ENCODE assay signal across 9 cellular contexts in the genomic region with DNA sequence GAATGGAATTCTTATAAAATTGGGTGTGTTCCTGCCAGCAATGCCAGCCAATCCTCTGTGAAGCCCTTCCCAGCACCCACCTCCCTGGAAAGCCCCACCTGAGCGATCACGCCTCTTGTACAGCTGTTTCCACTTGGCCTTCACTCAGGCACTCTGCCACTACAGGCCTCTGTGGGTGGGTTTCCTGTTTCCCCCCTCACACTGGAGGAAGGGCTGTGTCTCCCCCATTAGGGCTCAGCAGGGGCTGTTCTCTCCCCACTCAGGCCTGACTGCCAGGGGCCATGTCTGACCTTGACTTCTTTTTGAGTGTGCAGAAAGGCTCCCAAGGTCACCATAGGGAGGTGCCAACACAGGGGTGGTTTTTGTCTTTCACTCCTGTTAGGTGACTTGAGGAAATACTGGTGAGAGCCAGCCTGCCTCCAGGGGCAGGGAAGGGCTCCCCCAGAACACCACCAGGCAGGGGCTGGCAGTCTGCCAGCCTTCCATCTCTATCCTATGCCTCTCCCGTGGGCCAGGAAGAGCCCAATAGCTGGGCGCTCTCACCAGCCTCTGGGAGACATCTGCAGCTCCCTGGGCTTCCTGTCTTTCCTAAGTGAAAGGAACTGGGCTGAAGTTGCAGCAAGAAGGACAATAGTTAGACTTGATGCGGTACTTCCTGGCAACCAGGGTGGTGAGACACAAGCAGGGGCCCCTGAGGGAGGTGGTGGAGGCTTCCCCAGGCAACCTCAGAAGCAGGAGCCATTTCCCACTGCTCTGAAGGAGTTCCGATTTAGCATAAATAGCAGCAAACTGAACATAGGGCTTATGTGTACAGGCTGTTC. TPM values are rescaled to one million over a fixed set of nuclear protein-coding genes. Genes with fewer than 3 reads are reported as not detected.
DNase-seq lines count a peak whose midpoint lies in the region; ATAC-seq and TF ChIP-seq lines count a peak whose summit lies in the region.
"Had no signal": no experiment of that assay in that cellular context is flagged by ENCODE, and none has a peak within 500 bp of the region (broad histone marks: within the 10 kb centered on the region; RNA-seq: fewer than 3 reads in every experiment).

No MANE protein-coding gene starts in this region.

- no peak overlapping the region for H3T11ph ChIP-seq in H9 (ENCODE audit: low read length)

- H3K4me1 ChIP-seq in H9 (ENCODE audit: insufficient read depth, low read length) (no peaks in the 10 kb centered on the region; the same call in 1 of the 2 replicates), OCI-LY7 (ENCODE audit: insufficient read depth, low read length, poor library complexity, severe bottlenecking) (peaks cover 11% of the 10 kb centered on the region), foreskin keratinocyte (no peaks in the 10 kb centered on the region), skeletal muscle tissue (ENCODE audit: control insufficient read depth in 3 of 3, insufficient read depth in 3 of 3, low read length in 3 of 3) (peaks cover 0 to 10% (median 8%) of the 10 kb centered on the region in 3 donors)

- H3K27me3 ChIP-seq in H9 (ENCODE audit: insufficient read depth, low read length) = no peaks in the 10 kb centered on the region; the same call in 1 of the 2 replicates
- peaks cover 25% of the 10 kb centered on the region for H3K27me3 ChIP-seq in foreskin keratinocyte
- peaks cover 22 to 42% (median 38%) of the 10 kb centered on the region in 3 donors for H3K27me3 ChIP-seq in skeletal muscle tissue (ENCODE audit: control insufficient read depth in 3 of 3, insufficient read depth in 3 of 3, low read length in 3 of 3)

- no peak overlapping the region for H2BK120ac ChIP-seq in H9 (ENCODE audit: low read depth, low read length, poor library complexity, severe bottlenecking)

- BruUV-seq in OCI-LY7 (replicated peaks; lab: Mats Ljungman, UMichigan) = no TSS peak

- ATAC-seq in foreskin keratinocyte (peak; percentile 37), left lobe of liver (no peak)

- peaks cover 37% of the 10 kb centered on the region for H3K27me3 Mint-ChIP-seq in H9 (ENCODE audit: low read depth)

- H2BK5ac ChIP-seq in H9 (ENCODE audit: insufficient read length, low read length) = no peak overlapping the region

- no peak overlapping the region for H4K5ac ChIP-seq in H9 (ENCODE audit: insufficient read length, low read depth, low read length)

- intact Hi-C loops in OCI-LY7 (cut with micrococcal nuclease; ENCODE audit: unreplicated experiment) = no loop called here

- H3K14ac ChIP-seq in H9 (ENCODE audit: insufficient read depth, low read length) = no peak overlapping the region; the same call in 1 of the 2 replicates

- TF ChIP-seq CTCF in H9 (conservative IDR thresholded peaks at IDR 0.05) = no peak
- no peak for TF ChIP-seq CTCF in OCI-LY7 (conservative IDR thresholded peaks at IDR 0.05; ENCODE audit: low read length)
- TF ChIP-seq CTCF in foreskin keratinocyte (conservative IDR thresholded peaks at IDR 0.05) = no peak

- H4K20me1 ChIP-seq in H9 (ENCODE audit: control insufficient read depth, insufficient read depth, insufficient read length) (no peaks in the 10 kb centered on the region), OCI-LY7 (ENCODE audit: insufficient read depth, low read length) (no peaks in the 10 kb centered on the region)

- H2AFZ ChIP-seq in H9 (ENCODE audit: low read length) (no peak overlapping the region), OCI-LY7 (ENCODE audit: low read length) (no peak overlapping the region)

- no peaks in the 10 kb centered on the region for H3K9me3 Mint-ChIP-seq in H9

- H3K27ac Mint-ChIP-seq in H9 = peak overlapping the region in 1 of 3 experiments; percentile 90; a peak in 1 of 7 replicates

- H3K9ac ChIP-seq in H9 (ENCODE audit: extremely low read depth, insufficient read length, low read length) = no peak overlapping the region
- no peak overlapping the region for H3K9ac ChIP-seq in skeletal muscle tissue (ENCODE audit: low read depth in 1 of 3, low read length in 3 of 3)

- H3K79me2 ChIP-seq in H9 (ENCODE audit: insufficient read depth, low read length) (no peaks in the 10 kb centered on the region), OCI-LY7 (ENCODE audit: insufficient read depth, low read depth, low read length) (no peaks in the 10 kb centered on the region)

- H3K4me2 ChIP-seq in H9 (ENCODE audit: insufficient read depth, insufficient read length, low read length) (no peak overlapping the region), OCI-LY7 (ENCODE audit: low read length) (no peak overlapping the region)

- H3K9me2 ChIP-seq in OCI-LY7 (ENCODE audit: insufficient read depth, low read length) = no peaks in the 10 kb centered on the region

- H3K27ac ChIP-seq in H9 (ENCODE audit: insufficient read length, low read depth, low read length) (no peak overlapping the region), OCI-LY7 (ENCODE audit: low read depth, low read length, poor library complexity, severe bottlenecking) (no peak overlapping the region), foreskin keratinocyte (no peak overlapping the region), skeletal muscle tissue (ENCODE audit: low read depth, low read length) (peak overlapping the region; percentile 20)

- CTCF ChIA-PET in OCI-LY7 (lab: Charles Lee; ENCODE audit: unreplicated experiment) = no interaction called here

- no peak overlapping the region for H3K4ac ChIP-seq in H9 (ENCODE audit: low read depth, low read length)

- H2BK15ac ChIP-seq in H9 (ENCODE audit: low read depth, low read length) = no peak overlapping the region

- DNase-seq in H9 (peak; percentile 20), OCI-LY7 (ENCODE audit: low spot score) (peak; percentile 38), foreskin keratinocyte (peak in 1 of 2 donors; percentile 39), AG20443 (ENCODE audit: low spot score) (no peak), left lobe of liver (ENCODE audit: low spot score) (no peak), activated gamma-delta T cell treated with Interleukin-2 at 50 U/mL for 16 hours (no peak)
- no peak for DNase-seq in NK-92 treated with Interleukin-12 subunit alpha and Interleukin-12 subunit beta, amount 100 ng/mL, for 24 hours (lab: John Stamatoyannopoulos, UW)
- DNase-seq: erythroblast had no signal

- no peak overlapping the region for H3K18ac ChIP-seq in H9 (ENCODE audit: insufficient read length, low read depth, low read length)

- no peak overlapping the region for H3K4me3 ChIP-seq in OCI-LY7 (ENCODE audit: low read depth, low read length, poor library complexity, severe bottlenecking)
- no peak overlapping the region for H3K4me3 ChIP-seq in skeletal muscle tissue (ENCODE audit: low read length in 3 of 3)

- no peak overlapping the region for H3K56ac ChIP-seq in H9 (ENCODE audit: insufficient read length, low read depth, low read length)

- no peaks in the 10 kb centered on the region for H3K36me3 Mint-ChIP-seq in H9 (ENCODE audit: insufficient read depth in 1 of 3, low read depth in 3 of 3)

- H4K91ac ChIP-seq in H9 (ENCODE audit: insufficient read length, low read depth, low read length) = no peak overlapping the region

- no peaks in the 10 kb centered on the region for H3K23me2 ChIP-seq in H9 (ENCODE audit: insufficient read length, low read depth, low read length, poor library complexity, severe bottlenecking)

- no peak overlapping the region for H2AK5ac ChIP-seq in H9 (ENCODE audit: insufficient read length, low read length)

- H2BK12ac ChIP-seq in H9 (ENCODE audit: insufficient read length, low read depth, low read length) = no peak overlapping the region

- H3K9me3 ChIP-seq in H9 (ENCODE audit: control insufficient read depth, low read depth, low read length) (no peaks in the 10 kb centered on the region), OCI-LY7 (ENCODE audit: low read length) (no peaks in the 10 kb centered on the region), skeletal muscle tissue (ENCODE audit: control insufficient read depth in 3 of 3, low read length in 3 of 3) (no peaks in the 10 kb centered on the region)

- no peak overlapping the region for H2BK20ac ChIP-seq in H9 (ENCODE audit: low read depth, low read length, poor library complexity, severe bottlenecking)

- H3K4me3 Mint-ChIP-seq in H9 = no peak overlapping the region

- POLR2A ChIA-PET in OCI-LY7 (lab: Charles Lee) = interaction anchor here (1.1 to 1.8 kb wide), 2 partner anchors 10 to 50 kb away, joined by 3 to 4 read pairs; no protein-coding TSS in a partner anchor

- no peaks in the 10 kb centered on the region for H3K79me1 ChIP-seq in H9 (ENCODE audit: insufficient read depth, low read depth, low read length, poor library complexity, severe bottlenecking)

- H4K8ac ChIP-seq in H9 (replicated peaks; ENCODE audit: insufficient read length, low read depth, low read length) = no peak overlapping the region

- H3K4me1 Mint-ChIP-seq in H9 = peaks cover 15 to 30% of the 10 kb centered on the region in 2 experiments

- H3K36me3 ChIP-seq in OCI-LY7 (ENCODE audit: insufficient read depth, low read length) (no peaks in the 10 kb centered on the region), skeletal muscle tissue (ENCODE audit: control insufficient read depth in 3 of 3, insufficient read depth in 3 of 3, low read length in 3 of 3) (no peaks in the 10 kb centered on the region)

- WGBS in H9 (ENCODE audit: extremely low coverage, insufficient read length, low lambda C conversion rate) = no CpG with 5 or more reads among the region's 6 CpGs

- H3K23ac ChIP-seq in H9 (ENCODE audit: insufficient read length, low read depth, low read length) = no peak overlapping the region

RNA-seq across cellular contexts. Expression of a gene that starts 49.1 kb away (rescaled TPM):
- 28.7 and 31.2 TPM in 2 replicates for total RNA-seq in H9 (2021)
- 26.4 and 29.1 TPM in 2 replicates for total RNA-seq in OCI-LY7 (2014; rRNA removed; shearing (Covaris generic))
- total RNA-seq in OCI-LY7 (2022) = 82.7 and 88.3 TPM in 2 replicates
- total RNA-seq in foreskin keratinocyte = 23.6 and 23.8 TPM in 2 replicates
- 3.4 and 4.6 TPM in 2 replicates for polyA plus RNA-seq in foreskin keratinocyte
- total RNA-seq in skeletal muscle tissue = 13.6 TPM
- total RNA-seq in left lobe of liver = 29.9 TPM

Comparison
In these comparisons a context has a peak if more than half of its experiments do, and no peak if none do; other contexts are left out.
1. DNase-seq: peak in H9 (single experiment) and OCI-LY7 (single experiment); none in AG20443 (single experiment), left lobe of liver (single experiment), activated gamma-delta T cell treated with Interleukin-2 at 50 U/mL for 16 hours (single experiment) and NK-92 treated with Interleukin-12 subunit alpha and Interleukin-12 subunit beta, amount 100 ng/mL, for 24 hours (single experiment).